ENCODE assay signal across 20 cellular contexts in the genomic region with DNA sequence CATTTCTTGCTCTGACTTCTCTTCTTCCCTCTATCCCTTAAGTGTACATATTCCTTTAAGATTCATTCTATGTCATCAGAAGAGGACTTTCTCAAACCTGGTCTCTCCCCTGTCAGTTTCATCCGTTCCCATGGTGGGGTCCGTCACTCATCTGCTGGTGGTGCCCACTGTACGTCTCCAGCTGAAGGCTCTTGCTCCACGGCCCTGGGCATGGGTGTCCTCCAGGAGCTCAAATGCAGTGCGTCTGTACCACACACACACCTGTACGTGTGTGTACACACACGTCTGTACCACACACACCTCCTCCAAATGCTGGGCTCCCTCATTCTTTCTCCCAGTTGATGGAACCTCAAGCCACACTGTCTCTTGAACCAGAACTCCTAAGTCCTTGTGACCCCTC.
"Had no signal": no experiment of that assay in that cellular context is flagged by ENCODE, and none has a peak within 500 bp of the region (broad histone marks: within the 10 kb centered on the region; RNA-seq: fewer than 3 reads in every experiment).

No MANE protein-coding gene starts in this region.

- DNase-seq: activated B cell treated with CpG ODN at 0.5 μM for 24 hours; activated CD4-positive, alpha-beta memory T cell treated with anti-CD3 and anti-CD28 coated beads for 36 hours; activated CD4-positive, alpha-beta T cell treated with anti-CD3 and anti-CD28 coated beads for 4 hours; activated CD8-positive, alpha-beta memory T cell treated with anti-CD3 and anti-CD28 coated beads, Interleukin-2, amount 10 ng/mL, durations not matched to agents 7 days and 5 days; activated naive CD8-positive, alpha-beta T cell treated with anti-CD3 and anti-CD28 coated beads for 36 hours; amniotic stem cell; caudate nucleus; endodermal cell; foreskin melanocyte; head of caudate nucleus; left lung; retina; SK-N-SH; stimulated activated CD4-positive, alpha-beta T cell treated with anti-CD3 and anti-CD28 coated beads, Interleukin-15, amount 100 ng/mL, for 24 hours; stimulated activated CD4-positive, alpha-beta T cell treated with anti-CD3 and anti-CD28 coated beads, Interleukin-2, amount 100 ng/mL, for 48 hours had no signal

- H3K27ac Mint-ChIP-seq: activated B cell treated with CpG ODN at 0.5 μM for 24 hours; activated CD4-positive, alpha-beta memory T cell treated with anti-CD3 and anti-CD28 coated beads for 36 hours; activated CD8-positive, alpha-beta memory T cell treated with anti-CD3 and anti-CD28 coated beads, Interleukin-2, amount 10 ng/mL, durations not matched to agents 7 days and 5 days; activated naive CD8-positive, alpha-beta T cell treated with anti-CD3 and anti-CD28 coated beads for 36 hours; endodermal cell; memory B cell; natural killer cell treated with Interleukin-12 subunit alpha and Interleukin-12 subunit beta and Interleukin-15 and Interleukin-18, amount 100 ng/mL, for 72 hours had no signal

- H3K9me3 ChIP-seq: left lung, SK-N-SH, thoracic aorta, vagina had no signal

- H3K4me2 ChIP-seq: SK-N-SH had no signal

- H3K4me1 ChIP-seq: left lung had no signal

- H3K9me3 Mint-ChIP-seq: activated B cell treated with CpG ODN at 0.5 μM for 24 hours; activated CD4-positive, alpha-beta memory T cell treated with anti-CD3 and anti-CD28 coated beads for 36 hours; activated naive CD8-positive, alpha-beta T cell treated with anti-CD3 and anti-CD28 coated beads for 36 hours; memory B cell; natural killer cell treated with Interleukin-12 subunit alpha and Interleukin-12 subunit beta and Interleukin-15 and Interleukin-18, amount 100 ng/mL, for 72 hours had no signal

- H3K4me3 ChIP-seq: left lung, thoracic aorta, vagina had no signal

- H3K36me3 ChIP-seq: left lung, thoracic aorta, vagina had no signal

- H3K36me3 Mint-ChIP-seq: activated CD4-positive, alpha-beta memory T cell treated with anti-CD3 and anti-CD28 coated beads for 36 hours; activated CD8-positive, alpha-beta memory T cell treated with anti-CD3 and anti-CD28 coated beads, Interleukin-2, amount 10 ng/mL, durations not matched to agents 7 days and 5 days; activated naive CD8-positive, alpha-beta T cell treated with anti-CD3 and anti-CD28 coated beads for 36 hours; memory B cell; natural killer cell treated with Interleukin-12 subunit alpha and Interleukin-12 subunit beta and Interleukin-15 and Interleukin-18, amount 100 ng/mL, for 72 hours had no signal

- H3K4me3 Mint-ChIP-seq: activated B cell treated with CpG ODN at 0.5 μM for 24 hours; activated CD4-positive, alpha-beta memory T cell treated with anti-CD3 and anti-CD28 coated beads for 36 hours; activated CD8-positive, alpha-beta memory T cell treated with anti-CD3 and anti-CD28 coated beads, Interleukin-2, amount 10 ng/mL, durations not matched to agents 7 days and 5 days; activated naive CD8-positive, alpha-beta T cell treated with anti-CD3 and anti-CD28 coated beads for 36 hours; endodermal cell; memory B cell; natural killer cell treated with Interleukin-12 subunit alpha and Interleukin-12 subunit beta and Interleukin-15 and Interleukin-18, amount 100 ng/mL, for 72 hours had no signal

- H3K27me3 ChIP-seq: left lung, vagina had no signal

- H3K4me1 Mint-ChIP-seq: activated B cell treated with CpG ODN at 0.5 μM for 24 hours; activated CD8-positive, alpha-beta memory T cell treated with anti-CD3 and anti-CD28 coated beads, Interleukin-2, amount 10 ng/mL, durations not matched to agents 7 days and 5 days; activated naive CD8-positive, alpha-beta T cell treated with anti-CD3 and anti-CD28 coated beads for 36 hours; memory B cell had no signal

- H3K9ac ChIP-seq: SK-N-SH had no signal

- ATAC-seq: activated CD8-positive, alpha-beta memory T cell treated with anti-CD3 and anti-CD28 coated beads, Interleukin-2, amount 10 ng/mL, durations not matched to agents 7 days and 5 days; left lung had no signal

- H3K27ac ChIP-seq: epithelial cell of prostate, left lung, thoracic aorta, vagina had no signal
